31 cellular contexts compared by ENCODE assay signal in the genomic region with DNA sequence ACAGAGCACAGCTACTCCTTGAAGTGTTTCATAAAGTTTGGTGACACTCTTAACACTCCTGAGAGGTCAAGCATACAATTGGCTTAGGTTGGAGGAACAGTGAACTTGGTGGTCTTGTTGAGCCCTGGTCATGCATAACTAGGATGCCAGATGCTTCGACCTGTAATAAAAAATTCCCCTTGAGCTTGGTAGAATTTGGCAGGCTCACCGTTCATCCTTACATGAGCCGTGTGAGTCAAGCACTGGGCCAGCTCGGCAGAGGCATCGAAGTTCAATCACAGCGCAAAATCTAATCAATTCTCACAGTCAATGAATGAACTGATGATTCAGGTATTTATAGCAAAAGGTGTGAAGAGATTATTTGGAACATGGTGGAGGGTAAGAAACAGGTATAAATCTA. TPM values are rescaled to one million over a fixed set of nuclear protein-coding genes. Genes with fewer than 3 reads are reported as not detected.
DNase-seq lines count a peak whose midpoint lies in the region; FAIRE-seq and TF ChIP-seq lines count a peak whose summit lies in the region.
"Had no signal": no experiment of that assay in that cellular context is flagged by ENCODE, and none has a peak within 500 bp of the region (broad histone marks: within the 10 kb centered on the region; RNA-seq: fewer than 3 reads in every experiment).

No MANE protein-coding gene starts in this region.

- TF ChIP-seq CTCF in MCF 10A (IDR thresholded peaks at IDR 0.05; ENCODE audit: unreplicated experiment) = no peak
- no peak for TF ChIP-seq CTCF in breast epithelium (IDR thresholded peaks at IDR 0.05)

- no peak overlapping the region for H3K27ac ChIP-seq in breast epithelium
- H3K27ac ChIP-seq in SJSA1 = peak overlapping the region; percentile 100
- H3K27ac ChIP-seq: body of pancreas, esophagus muscularis mucosa, heart right ventricle, HL-60, prostate gland, upper lobe of right lung had no signal

- H3K4me3 ChIP-seq in breast epithelium (no peak overlapping the region), SJSA1 (no peak overlapping the region)
- H3K4me3 ChIP-seq: body of pancreas, esophagus muscularis mucosa, heart right ventricle, prostate gland, upper lobe of right lung had no signal

- no TSS peak for BruUV-seq in MCF 10A (replicated peaks; lab: Mats Ljungman, UMichigan)

- no peak for TF ChIP-seq POLR2A in breast epithelium (IDR thresholded peaks at IDR 0.05)

- POLR2A ChIA-PET in MCF 10A (lab: Yijun Ruan, JAX) = interaction anchor here (0.9 to 2.2 kb wide), 4 partner anchors 7 to 21 kb away, joined by 3 to 10 read pairs (median 4); no protein-coding TSS in a partner anchor

- no peaks in the 10 kb centered on the region for H3K9me3 ChIP-seq in breast epithelium
- H3K9me3 ChIP-seq in SJSA1 (replicated peaks) = peaks cover 9% of the 10 kb centered on the region
- H3K9me3 ChIP-seq: body of pancreas, prostate gland, upper lobe of right lung had no signal

- intact Hi-C loops in MCF 10A (cut with micrococcal nuclease) (no loop called here), breast epithelium (cut with DNase I; ENCODE audit: low total_unique reads) (no loop called here)

- CTCF ChIA-PET in MCF 10A (lab: Yijun Ruan, JAX) = interaction anchor here (0.6 to 2.9 kb wide), 4 partner anchors 36 to 529 kb away, joined by 3 to 15 read pairs (median 6); a partner anchor contains a TSS

- no peaks in the 10 kb centered on the region for H3K36me3 Mint-ChIP-seq in MCF 10A (ENCODE audit: insufficient read depth, unreplicated experiment)
- H3K36me3 Mint-ChIP-seq: CD4-positive, CD25-positive, alpha-beta regulatory T cell; naive thymus-derived CD8-positive, alpha-beta T cell; stimulated activated memory B cell treated with anti-CD40 and anti-IgM and Interleukin-4, amounts not matched to agents 10 μg/mL and 1 μg/mL and 100 μg/mL, for 72 hours had no signal

- no peak overlapping the region for H3K4me3 Mint-ChIP-seq in MCF 10A (ENCODE audit: unreplicated experiment)
- H3K4me3 Mint-ChIP-seq: activated CD4-positive, alpha-beta T cell treated with anti-CD3 and anti-CD28 coated beads, Interleukin-2, amount 10 ng/mL, durations not matched to agents 7 days and 5 days; activated T-cell treated with anti-CD3 and anti-CD28 coated beads, Interleukin-2, amount 50 U/mL, for 4 hours; CD4-positive, CD25-positive, alpha-beta regulatory T cell; naive thymus-derived CD8-positive, alpha-beta T cell; stimulated activated memory B cell treated with anti-CD40 and anti-IgM and Interleukin-4, amounts not matched to agents 10 μg/mL and 1 μg/mL and 100 μg/mL, for 72 hours had no signal

- peak; percentile 79 for FAIRE-seq in urothelium cell line (lab: Jason Lieb, UNC)
- FAIRE-seq: D721Med, GM19239, H1 had no signal

- H3K4me1 ChIP-seq in breast epithelium = no peaks in the 10 kb centered on the region
- peaks cover 36% of the 10 kb centered on the region for H3K4me1 ChIP-seq in SJSA1 (replicated peaks)
- H3K4me1 ChIP-seq: body of pancreas, esophagus muscularis mucosa, heart right ventricle, prostate gland, upper lobe of right lung had no signal

- peaks cover 9% of the 10 kb centered on the region for H3K4me1 Mint-ChIP-seq in MCF 10A (ENCODE audit: insufficient read depth, unreplicated experiment)
- H3K4me1 Mint-ChIP-seq: activated CD4-positive, alpha-beta T cell treated with anti-CD3 and anti-CD28 coated beads, Interleukin-2, amount 10 ng/mL, durations not matched to agents 7 days and 5 days; CD4-positive, CD25-positive, alpha-beta regulatory T cell; naive thymus-derived CD8-positive, alpha-beta T cell; stimulated activated memory B cell treated with anti-CD40 and anti-IgM and Interleukin-4, amounts not matched to agents 10 μg/mL and 1 μg/mL and 100 μg/mL, for 72 hours had no signal

- H3K9me3 Mint-ChIP-seq in MCF 10A (ENCODE audit: unreplicated experiment) = no peaks in the 10 kb centered on the region
- H3K9me3 Mint-ChIP-seq: activated CD4-positive, alpha-beta T cell treated with anti-CD3 and anti-CD28 coated beads, Interleukin-2, amount 10 ng/mL, durations not matched to agents 7 days and 5 days; activated T-cell treated with anti-CD3 and anti-CD28 coated beads, Interleukin-2, amount 50 U/mL, for 4 hours; stimulated activated memory B cell treated with anti-CD40 and anti-IgM and Interleukin-4, amounts not matched to agents 10 μg/mL and 1 μg/mL and 100 μg/mL, for 72 hours had no signal

- peak; percentile 25 for DNase-seq in MCF 10A (ENCODE audit: unreplicated experiment)
- no peak for DNase-seq in breast epithelium (ENCODE audit: low spot score in 2 of 2)
- DNase-seq in SJSA1 (ENCODE audit: low read depth in 1 of 2, low spot score in 2 of 2) = peak in 1 of 2 experiments; percentile 52
- peak; percentile 82 for DNase-seq in kidney tubule cell (ENCODE audit: low spot score)
- DNase-seq in urothelium cell line (ENCODE audit: low spot score) = no peak
- DNase-seq in NAMALWA (ENCODE audit: low spot score) = no peak
- no peak for DNase-seq in activated CD8-positive, alpha-beta memory T cell treated with anti-CD3 and anti-CD28 coated beads, Interleukin-2, amount 50 U/mL, for 4 hours
- no peak for DNase-seq in ACHN
- DNase-seq: 8988T; activated CD4-positive, alpha-beta T cell treated with anti-CD3 and anti-CD28 coated beads, Interleukin-2, amount 10 ng/mL, durations not matched to agents 7 days and 5 days; activated T-cell treated with anti-CD3 and anti-CD28 coated beads, Interleukin-2, amount 50 U/mL, for 4 hours; AML-193; body of pancreas; CD4-positive, CD25-positive, alpha-beta regulatory T cell; cerebellar nuclear complex; dermis blood vessel endothelial cell; heart right ventricle; Karpas-422; MV-4-11; naive thymus-derived CD8-positive, alpha-beta T cell; NCI-H1436 treated with DMSO at 0.1 percent for 48 hours; SIG-M5; upper lobe of right lung had no signal

- no peaks in the 10 kb centered on the region for H3K36me3 ChIP-seq in breast epithelium
- 0 out of 2 replicates have a peak, but pooled peaks cover 4% of the 10 kb centered on the region for H3K36me3 ChIP-seq in SJSA1
- H3K36me3 ChIP-seq: esophagus muscularis mucosa, heart right ventricle, prostate gland, upper lobe of right lung had no signal

- H3K27me3 Mint-ChIP-seq in MCF 10A (ENCODE audit: insufficient read depth, unreplicated experiment) = no peaks in the 10 kb centered on the region
- H3K27me3 Mint-ChIP-seq: CD4-positive, CD25-positive, alpha-beta regulatory T cell; stimulated activated memory B cell treated with anti-CD40 and anti-IgM and Interleukin-4, amounts not matched to agents 10 μg/mL and 1 μg/mL and 100 μg/mL, for 72 hours had no signal

- H3K27ac Mint-ChIP-seq in MCF 10A (ENCODE audit: low read depth, unreplicated experiment) = no peak overlapping the region
- H3K27ac Mint-ChIP-seq: activated CD4-positive, alpha-beta T cell treated with anti-CD3 and anti-CD28 coated beads, Interleukin-2, amount 10 ng/mL, durations not matched to agents 7 days and 5 days; CD4-positive, CD25-positive, alpha-beta regulatory T cell; naive thymus-derived CD8-positive, alpha-beta T cell; stimulated activated memory B cell treated with anti-CD40 and anti-IgM and Interleukin-4, amounts not matched to agents 10 μg/mL and 1 μg/mL and 100 μg/mL, for 72 hours had no signal

- in situ Hi-C loops in ACHN (cut with HindIII; ENCODE audit: low pct_ligation_motif_present, low pct_unique_long_range_greater_than_20kb, low sequenced_read_pairs) = no loop called here

- no peaks in the 10 kb centered on the region for H3K27me3 ChIP-seq in breast epithelium
- no peaks in the 10 kb centered on the region for H3K27me3 ChIP-seq in SJSA1 (replicated peaks)
- H3K27me3 ChIP-seq: body of pancreas had no signal

RNA-seq across cellular contexts. Expression of a gene that starts 33.7 kb away (rescaled TPM):
- total RNA-seq in MCF 10A (2022) (0.28 and 0.34 TPM in 2 replicates), breast epithelium (1 to 10 TPM in 2 of 3 donors, not detected in 1; 2.0 to 6.4 TPM)
- total RNA-seq in SJSA1 (2014; rRNA removed; shearing (Covaris generic)) = not detected in 2 replicates
- total RNA-seq: activated CD4-positive, alpha-beta T cell treated with anti-CD3 and anti-CD28 coated beads, Interleukin-2, amount 10 ng/mL, durations not matched to agents 7 days and 5 days; activated T-cell treated with anti-CD3 and anti-CD28 coated beads, Interleukin-2, amount 50 U/mL, for 4 hours; body of pancreas; dermis blood vessel endothelial cell; esophagus muscularis mucosa; H1; heart right ventricle; subcutaneous adipose tissue had no signal

Comparison
In these comparisons a context has a peak if more than half of its experiments do, and no peak if none do; other contexts are left out.
1. DNase-seq: peak in MCF 10A (single experiment) and kidney tubule cell (single experiment); none in breast epithelium (0 of 2), urothelium cell line (single experiment), NAMALWA (single experiment), activated CD8-positive, alpha-beta memory T cell treated with anti-CD3 and anti-CD28 coated beads, Interleukin-2, amount 50 U/mL, for 4 hours (single experiment) and ACHN (single experiment).